Comparison of ENCODE assay signal across 1 cellular context in the genomic region with DNA sequence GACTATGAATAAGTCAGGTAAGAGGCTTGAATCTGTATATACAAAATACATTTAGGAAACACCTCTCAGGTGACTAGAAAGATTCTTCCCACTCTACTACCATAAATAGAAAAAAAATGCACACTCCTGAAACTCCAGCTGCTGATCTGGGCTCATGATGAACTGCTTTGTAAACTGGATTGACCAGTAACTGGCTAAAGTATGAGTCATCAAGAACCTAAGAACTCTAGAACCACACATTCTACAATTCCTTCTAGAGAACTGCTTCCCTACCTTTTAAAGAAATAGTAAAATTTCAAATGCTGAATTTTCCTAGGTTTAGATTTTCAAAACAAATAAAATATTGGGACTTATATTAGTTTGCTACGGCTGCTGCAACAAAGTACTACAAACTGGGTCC.
TF ChIP-seq lines count a peak whose summit lies in the region.

No MANE protein-coding gene starts in this region.

TF ChIP-seq in IMR-90, 13 proteins besides CTCF, POLR2A, EP300 and RAD21:
- TF ChIP-seq CHD1 (IDR thresholded peaks at IDR 0.05; ENCODE audit: low read depth, low read length): no peak
- no peak for TF ChIP-seq RFX5 (IDR thresholded peaks at IDR 0.05; ENCODE audit: low read depth, low read length)
- TF ChIP-seq CEBPB (IDR thresholded peaks at IDR 0.05; ENCODE audit: low read depth, low read length): no peak
- TF ChIP-seq FOS (IDR thresholded peaks at IDR 0.05; ENCODE audit: low read depth, low read length): peak; percentile 79
- no peak for TF ChIP-seq MXI1 (IDR thresholded peaks at IDR 0.05; ENCODE audit: borderline replicate concordance, low read depth, low read length)
TF ChIP-seq in IMR-90: peak in this region for 1.
